ENCODE assay signal across 16 cellular contexts in genomic region chr1:160459687-160460086, GRCh38. TPM values are rescaled to one million over a fixed set of nuclear protein-coding genes. Genes with fewer than 3 reads are reported as not detected.
DNase-seq lines count a peak whose midpoint lies in the region; ATAC-seq, FAIRE-seq and TF ChIP-seq lines count a peak whose summit lies in the region.
"Had no signal": no experiment of that assay in that cellular context is flagged by ENCODE, and none has a peak within 500 bp of the region (broad histone marks: within the 10 kb centered on the region; RNA-seq: fewer than 3 reads in every experiment).

No MANE protein-coding gene starts in this region.

- WGBS in GM12878 (ENCODE audit: insufficient coverage, insufficient replicate concordance, low lambda C conversion rate, missing lambda C conversion rate), result 30% methylated on average over 2 of the region's 2 CpGs

- no peak for TF ChIP-seq EP300 in GM12878 (IDR thresholded peaks at IDR 0.05; ENCODE audit: borderline replicate concordance in 1 of 2, control insufficient read depth in 1 of 2, low read depth in 2 of 2, low read length in 2 of 2)

- no peak overlapping the region for H3K4me3 ChIP-seq in Karpas-422 (ENCODE audit: low read length)
- H3K4me3 ChIP-seq in GM12878, result no peak overlapping the region
- H3K4me3 ChIP-seq: body of pancreas, transverse colon had no signal

- no peaks in the 10 kb centered on the region for H3K79me2 ChIP-seq in Karpas-422 (ENCODE audit: low read length)
- H3K79me2 ChIP-seq in GM12878 (ENCODE audit: control insufficient read depth, insufficient read depth, low read length), result no peaks in the 10 kb centered on the region

- no peak overlapping the region; the same call in 1 of the 2 replicates for H2AFZ ChIP-seq in Karpas-422 (ENCODE audit: low read length)
- peak overlapping the region; percentile 15; the same call in 1 of the 2 replicates for H2AFZ ChIP-seq in GM12878 (ENCODE audit: control insufficient read depth, low read depth, low read length)

- peak; percentile 24; the same call in 2 of the 3 replicates for ATAC-seq in GM12878
- peak; percentile 58 for ATAC-seq in stimulated activated naive CD8-positive, alpha-beta T cell treated with anti-CD3 and anti-CD28 coated beads, Interleukin-15, amount 100 ng/mL, for 72 hours
- ATAC-seq in GM18517 (IDR thresholded peaks at IDR 0.05; ENCODE audit: unreplicated experiment), result no peak
- ATAC-seq: body of pancreas, left lobe of liver had no signal

- RAD21 ChIA-PET in GM12878 (lab: Charles Lee; ENCODE audit: unreplicated experiment), result interaction anchor here (2.0 to 2.9 kb wide), 2 partner anchors 81 to 147 kb away, joined by 7 to 8 read pairs; no protein-coding TSS in a partner anchor

- in situ Hi-C loops in GM12878 (cut with MboI), result no loop called here

- H3K36me3 ChIP-seq in Karpas-422 (ENCODE audit: insufficient read depth, low read length) (no peaks in the 10 kb centered on the region; the same call in 1 of the 2 replicates), GM12878 (ENCODE audit: control insufficient read depth in 2 of 2, insufficient read depth in 2 of 2, low read length in 1 of 2) (no peaks in the 10 kb centered on the region)
- H3K36me3 ChIP-seq: transverse colon had no signal

- peaks cover 96% of the 10 kb centered on the region for H3K4me1 Mint-ChIP-seq in stimulated activated naive CD8-positive, alpha-beta T cell treated with anti-CD3 and anti-CD28 coated beads, Interleukin-15, amount 100 ng/mL, for 72 hours

- H3K9me3 ChIP-seq in Karpas-422 (ENCODE audit: low read length) (no peaks in the 10 kb centered on the region), GM12878 (replicated peaks; ENCODE audit: control insufficient read depth, insufficient read depth, low read length) (no peaks in the 10 kb centered on the region; the same call in 1 of the 3 replicates)
- H3K9me3 ChIP-seq: body of pancreas, transverse colon had no signal

- H4K20me1 ChIP-seq in Karpas-422 (ENCODE audit: insufficient read depth, low read depth, low read length) (no peaks in the 10 kb centered on the region), GM12878 (ENCODE audit: control insufficient read depth, insufficient read depth) (no peaks in the 10 kb centered on the region)

- no peak for TF ChIP-seq RAD21 in GM12878 (IDR thresholded peaks at IDR 0.05; ENCODE audit: insufficient read depth, low read depth, low read length)

- POLR2A ChIA-PET in GM12878 (lab: Charles Lee), result interaction anchor here (0.6 to 1.3 kb wide), 2 partner anchors 28 kb away, joined by 3 to 5 read pairs; no protein-coding TSS in a partner anchor

- no peaks in the 10 kb centered on the region for H3K27me3 Mint-ChIP-seq in stimulated activated naive CD8-positive, alpha-beta T cell treated with anti-CD3 and anti-CD28 coated beads, Interleukin-15, amount 100 ng/mL, for 72 hours
- H3K27me3 Mint-ChIP-seq: activated naive CD8-positive, alpha-beta T cell treated with anti-CD3 and anti-CD28 coated beads, Interleukin-2, amount 10 ng/mL, durations not matched to agents 7 days and 5 days had no signal

- CTCF ChIA-PET in GM12878 (lab: Yijun Ruan, JAX), result interaction anchor here (1.1 to 1.5 kb wide), 5 partner anchors 8 to 148 kb away, joined by 3 to 6 read pairs (median 4); no protein-coding TSS in a partner anchor

- no peak for TF ChIP-seq POLR2A in GM12878 (IDR thresholded peaks at IDR 0.05; ENCODE audit: low read depth, low read length)

- peaks cover 36% of the 10 kb centered on the region for H3K4me1 ChIP-seq in Karpas-422 (ENCODE audit: low read length)
- peaks cover 42% of the 10 kb centered on the region for H3K4me1 ChIP-seq in GM12878 (ENCODE audit: control insufficient read depth, insufficient read depth, low read length)
- H3K4me1 ChIP-seq: body of pancreas, transverse colon had no signal

- H3K27ac ChIP-seq in Karpas-422 (ENCODE audit: low read length) (no peak overlapping the region), GM12878 (ENCODE audit: control insufficient read depth, insufficient read depth) (peak overlapping the region; percentile 89)
- H3K27ac ChIP-seq: body of pancreas, transverse colon had no signal

- no peaks in the 10 kb centered on the region for H3K27me3 ChIP-seq in Karpas-422 (ENCODE audit: low read length)
- no peaks in the 10 kb centered on the region for H3K27me3 ChIP-seq in GM12878 (replicated peaks in 1 of 2; ENCODE audit: control insufficient read depth in 2 of 2, insufficient read depth in 2 of 2, low read length in 1 of 2)
- H3K27me3 ChIP-seq: body of pancreas, transverse colon had no signal

- H3K4me2 ChIP-seq in Karpas-422 (ENCODE audit: low read depth, low read length, poor library complexity, severe bottlenecking) (peak overlapping the region; percentile 53), GM12878 (ENCODE audit: control insufficient read depth, insufficient read depth) (no peak overlapping the region)

- H3K9ac ChIP-seq in Karpas-422 (ENCODE audit: low read length), result peak overlapping the region; percentile 13; the same call in 1 of the 2 replicates
- H3K9ac ChIP-seq in GM12878 (ENCODE audit: control insufficient read depth, insufficient read depth, low read length), result no peak overlapping the region

- no TSS peak for BruUV-seq in GM12878 (replicated peaks; lab: Mats Ljungman, UMichigan)

- DNase-seq in stimulated activated CD4-positive, alpha-beta T cell treated with anti-CD3 and anti-CD28 coated beads, Interleukin-15, amount 100 ng/mL, for 24 hours, result peak; percentile 35
- DNase-seq in stimulated activated CD4-positive, alpha-beta T cell treated with anti-CD3 and anti-CD28 coated beads, Interleukin-4, amount 100 ng/mL, for 1 hour, result no peak
- no peak for DNase-seq in Karpas-422
- DNase-seq in GM12878 (ENCODE audit: low read depth, low spot score), result no peak
- no peak for DNase-seq in stimulated activated naive CD8-positive, alpha-beta T cell treated with anti-CD3 and anti-CD28 coated beads, Interleukin-15, amount 100 ng/mL, for 72 hours
- no peak for DNase-seq in NCI-H1105 treated with DMSO at 0.1 percent for 48 hours (lab: John Stamatoyannopoulos, UW)
- DNase-seq: activated naive CD8-positive, alpha-beta T cell treated with anti-CD3 and anti-CD28 coated beads, Interleukin-2, amount 10 ng/mL, durations not matched to agents 7 days and 5 days; body of pancreas; EL; endodermal cell; NCI-H1092; NCI-H2107; NCI-H524 treated with DMSO at 0.1 percent for 48 hours; transverse colon had no signal

- H3K27ac Mint-ChIP-seq in stimulated activated naive CD8-positive, alpha-beta T cell treated with anti-CD3 and anti-CD28 coated beads, Interleukin-15, amount 100 ng/mL, for 72 hours, result peak overlapping the region; percentile 94 to 98
- H3K27ac Mint-ChIP-seq: endodermal cell had no signal

- intact Hi-C loops in GM12878 (cut with micrococcal nuclease; ENCODE audit: unreplicated experiment), result no loop called here

- no peaks in the 10 kb centered on the region for H3K9me3 Mint-ChIP-seq in stimulated activated naive CD8-positive, alpha-beta T cell treated with anti-CD3 and anti-CD28 coated beads, Interleukin-15, amount 100 ng/mL, for 72 hours
- H3K9me3 Mint-ChIP-seq: endodermal cell had no signal

- no peak for TF ChIP-seq CTCF in GM12878 (IDR thresholded peaks at IDR 0.05 in 2 of 3, conservative IDR thresholded peaks at IDR 0.05 in 1 of 3; ENCODE audit: control insufficient read depth in 2 of 3, extremely low read depth in 1 of 3, insufficient read depth in 1 of 3, low read depth in 3 of 3, low read length in 3 of 3)

- SMC1A ChIA-PET in GM12878 (lab: Charles Lee; ENCODE audit: uncharacterized antibody, unreplicated experiment), result interaction anchor here (0.9 to 2.0 kb wide), 6 partner anchors 8 to 90 kb away, joined by 3 to 9 read pairs (median 5); no protein-coding TSS in a partner anchor

- no peak for FAIRE-seq in GM12878 (lab: Jason Lieb, UNC)

- H3K4me3 Mint-ChIP-seq in stimulated activated naive CD8-positive, alpha-beta T cell treated with anti-CD3 and anti-CD28 coated beads, Interleukin-15, amount 100 ng/mL, for 72 hours, result peak overlapping the region; percentile 78 to 81
- H3K4me3 Mint-ChIP-seq: endodermal cell had no signal

- H3K9me2 ChIP-seq in Karpas-422 (replicated peaks; ENCODE audit: insufficient read depth, low read length), result no peaks in the 10 kb centered on the region

TF ChIP-seq in GM12878, 131 proteins besides CTCF, POLR2A, EP300 and RAD21 (continues in another document):
- TF ChIP-seq SMAD1 (IDR thresholded peaks at IDR 0.05; ENCODE audit: low read depth, partially characterized antibody), result no peak
- no peak for TF ChIP-seq EGR1 (IDR thresholded peaks at IDR 0.05; ENCODE audit: borderline replicate concordance in 1 of 2, low read depth in 2 of 2, low read length in 2 of 2)
- TF ChIP-seq RCOR1 (conservative IDR thresholded peaks at IDR 0.05; ENCODE audit: low read depth, low read length), result no peak

RNA-seq across cellular contexts. Expression of gene VANGL2, which starts 59.3 kb away (rescaled TPM):
- total RNA-seq in Karpas-422 (2014; rRNA removed; shearing (Covaris generic); ENCODE audit: low replicate concordance), result 0.07 TPM in 1 of 2 replicates, not detected in the other
- 4.9 and 5.3 TPM in 2 replicates for total RNA-seq in GM12878 (2013; cell fraction: nucleolus; rRNA removed)
- total RNA-seq in GM12878 (2014; rRNA removed), result 0.11 and 0.23 TPM in 2 replicates
- 0.27 and 0.28 TPM in 2 replicates for total RNA-seq in GM12878 (2014; rRNA removed; fragmentation: Illumina TruSeq; extraction: Trizol)
- total RNA-seq in GM12878 (2021), result 1.1 and 1.2 TPM in 2 replicates
- 0.43 TPM for polyA plus RNA-seq in GM12878 (2011; ENCODE audit: low read depth)
- 3.0 and 5.0 TPM in 2 replicates for polyA plus RNA-seq in GM12878 (2011; rRNA removed)
- polyA plus RNA-seq in GM12878 (2011; cell fraction: cytosol; rRNA removed), result 4.7 and 5.1 TPM in 2 replicates
- polyA plus RNA-seq in GM12878 (2011; cell fraction: nucleus; rRNA removed), result 10.0 and 10.7 TPM in 2 replicates
- polyA plus RNA-seq in GM12878 (2012), result 0.58 and 0.70 TPM in 2 replicates
- polyA plus RNA-seq in GM12878 (2014; fragmentation: Illumina TruSeq; extraction: Trizol), result 0.79 and 1.0 TPM in 2 replicates
- under 1 TPM; 0.10 to 0.13 TPM for polyA plus RNA-seq in GM12878 (2014; fragmentation: Nextera tagmentation; extraction: Ambion mirVana)
- 1.2 and 5.0 TPM in 2 replicates for polyA plus RNA-seq in GM12878 (2014; rRNA removed)
- polyA plus RNA-seq in GM12878 (2016; fragmentation: Nextera tagmentation; extraction: Ambion mirVana), result under 1 TPM; 0.16 to 0.28 TPM
- 3.1 and 4.1 TPM in 2 replicates for polyA minus RNA-seq in GM12878 (2011; rRNA and poly(A)+ RNA removed)
- polyA minus RNA-seq in GM12878 (2011; cell fraction: cytosol; rRNA and poly(A)+ RNA removed), result 1.2 and 2.6 TPM in 2 replicates
- 0.73 and 1.4 TPM in 2 replicates for polyA minus RNA-seq in GM12878 (2011; cell fraction: nucleus; rRNA and poly(A)+ RNA removed)
